ENCODE assay signal across 9 cellular contexts in genomic region chr5:129096382-129096991, GRCh38. TPM values are rescaled to one million over a fixed set of nuclear protein-coding genes. Genes with fewer than 3 reads are reported as not detected.
DNase-seq lines count a peak whose midpoint lies in the region; ATAC-seq, FAIRE-seq and TF ChIP-seq lines count a peak whose summit lies in the region.
"Had no signal": no experiment of that assay in that cellular context is flagged by ENCODE, and none has a peak within 500 bp of the region (broad histone marks: within the 10 kb centered on the region; RNA-seq: fewer than 3 reads in every experiment).

No MANE protein-coding gene starts in this region.

- H3K27ac Mint-ChIP-seq in activated T-helper 1 cell treated with anti-CD3 and anti-CD28 coated beads, Interleukin-12 subunit alpha, Interleukin-12 subunit beta, Interleukin-2, Interleukin-4 antibody, amounts not matched to agents 30 ng/mL and 10 ng/mL and 1 ng/mL, durations not matched to agents 14 hours and 24 hours and 36 hours = no peak overlapping the region

- H3K36me3 ChIP-seq in heart right ventricle (no peaks in the 10 kb centered on the region), keratinocyte (ENCODE audit: control insufficient read depth in 2 of 2, extremely low read depth in 1 of 2, insufficient read depth in 2 of 2, low read length in 2 of 2) (no peaks in the 10 kb centered on the region), uterus (no peaks in the 10 kb centered on the region), HAP-1 (replicated peaks) (no peaks in the 10 kb centered on the region)

- dilution Hi-C loops in keratinocyte (cut with MboI; ENCODE audit: extremely low pct_ligation_motif_present, low sequenced_read_pairs) = no loop called here

- H3K79me2 ChIP-seq in keratinocyte (ENCODE audit: control insufficient read depth, insufficient read depth, low read length) = peaks cover 24% of the 10 kb centered on the region

- 19 to 31% methylated on average over 8 of the region's 8 CpGs for WGBS in heart right ventricle, 2 donors

- peak overlapping the region; percentile 73 to 95 (median 92) for H3K27ac ChIP-seq in heart right ventricle
- no peak overlapping the region for H3K27ac ChIP-seq in keratinocyte (ENCODE audit: control insufficient read depth, insufficient read depth, low read length)
- H3K27ac ChIP-seq in uterus = peak overlapping the region; percentile 82 to 90

- no peaks in the 10 kb centered on the region for H3K9me3 Mint-ChIP-seq in activated T-helper 1 cell treated with anti-CD3 and anti-CD28 coated beads, Interleukin-12 subunit alpha, Interleukin-12 subunit beta, Interleukin-2, Interleukin-4 antibody, amounts not matched to agents 30 ng/mL and 10 ng/mL and 1 ng/mL, durations not matched to agents 14 hours and 24 hours and 36 hours

- H3K27me3 ChIP-seq in heart right ventricle (no peaks in the 10 kb centered on the region), keratinocyte (ENCODE audit: control insufficient read depth, extremely low read depth, insufficient read depth, low read length) (no peaks in the 10 kb centered on the region), uterus (no peaks in the 10 kb centered on the region), HAP-1 (ENCODE audit: low read depth) (no peaks in the 10 kb centered on the region)

- H3K9ac ChIP-seq in keratinocyte (ENCODE audit: control insufficient read depth, extremely low read depth, insufficient read depth, low read length) = peak overlapping the region; percentile 0

- H3K9me3 ChIP-seq in heart right ventricle (no peaks in the 10 kb centered on the region), keratinocyte (ENCODE audit: control insufficient read depth, low read depth, low read length) (no peaks in the 10 kb centered on the region), uterus (no peaks in the 10 kb centered on the region), HAP-1 (no peaks in the 10 kb centered on the region)

- H2AFZ ChIP-seq in keratinocyte (ENCODE audit: control insufficient read depth, low read length) = no peak overlapping the region

- H3K4me1 ChIP-seq in heart right ventricle (peaks cover 0 to 62% (median 52%) of the 10 kb centered on the region in 9 donors), keratinocyte (ENCODE audit: control insufficient read depth, extremely low read depth, insufficient read depth, low read length) (peaks cover 31% of the 10 kb centered on the region), uterus (no peaks in the 10 kb centered on the region), HAP-1 (peaks cover 19% of the 10 kb centered on the region)

- H3K27me3 Mint-ChIP-seq in activated T-helper 1 cell treated with anti-CD3 and anti-CD28 coated beads, Interleukin-12 subunit alpha, Interleukin-12 subunit beta, Interleukin-2, Interleukin-4 antibody, amounts not matched to agents 30 ng/mL and 10 ng/mL and 1 ng/mL, durations not matched to agents 14 hours and 24 hours and 36 hours (ENCODE audit: insufficient read depth) = peaks cover 12% of the 10 kb centered on the region

- H4K20me1 ChIP-seq in keratinocyte (ENCODE audit: control insufficient read depth, extremely low read depth, insufficient read depth, low read length) = no peaks in the 10 kb centered on the region

- DNase-seq in heart right ventricle = no peak
- DNase-seq in left cardiac atrium = no peak
- no peak for DNase-seq in activated T-helper 1 cell treated with anti-CD3 and anti-CD28 coated beads, Interleukin-12 subunit alpha, Interleukin-12 subunit beta, Interleukin-2, Interleukin-4 antibody, amounts not matched to agents 30 ng/mL and 10 ng/mL and 1 ng/mL, durations not matched to agents 14 hours and 24 hours and 36 hours (ENCODE audit: low spot score)
- DNase-seq in keratinocyte (ENCODE audit: low read depth, low spot score) = no peak
- no peak for DNase-seq in uterus
- DNase-seq in HAP-1 (ENCODE audit: low spot score in 2 of 2) = no peak
- no peak for DNase-seq in stimulated activated CD4-positive, alpha-beta T cell treated with anti-CD3 and anti-CD28 coated beads, Interleukin-2, amount 100 ng/mL, for 48 hours
- DNase-seq: NCI-H446 had no signal

- FAIRE-seq in keratinocyte (lab: Jason Lieb, UNC) = peak; percentile 76

- H3K4me1 Mint-ChIP-seq in activated T-helper 1 cell treated with anti-CD3 and anti-CD28 coated beads, Interleukin-12 subunit alpha, Interleukin-12 subunit beta, Interleukin-2, Interleukin-4 antibody, amounts not matched to agents 30 ng/mL and 10 ng/mL and 1 ng/mL, durations not matched to agents 14 hours and 24 hours and 36 hours (ENCODE audit: low read depth) = peaks cover 41% of the 10 kb centered on the region

- peak overlapping the region; percentile 75 to 97 (median 92) for H3K4me3 ChIP-seq in heart right ventricle
- peak overlapping the region in 2 of 3 experiments; percentile 29 to 83 for H3K4me3 ChIP-seq in keratinocyte (ENCODE audit: control insufficient read depth in 2 of 3, extremely low read depth in 1 of 3, insufficient read depth in 2 of 3, low read depth in 1 of 3, low read length in 3 of 3)
- peak overlapping the region; percentile 59 to 87 for H3K4me3 ChIP-seq in uterus
- H3K4me3 ChIP-seq in HAP-1 = no peak overlapping the region

- no peak for TF ChIP-seq POLR2A in uterus (IDR thresholded peaks at IDR 0.05)

- in situ Hi-C loops in HAP-1 (cut with MboI; ENCODE audit: low sequenced_read_pairs) = no loop called here

- intact Hi-C loops in heart right ventricle (cut with DNase I) = loop anchor here in 4 of 10 donors (5.0 to 10.0 kb wide), 3 partner anchors 169 to 562 kb away; partner anchors contain the start of gene FBN2 (in 1 of the 4)
- intact Hi-C loops in left cardiac atrium (cut with DNase I) = loop anchor here in 1 of 2 donors (5.0 kb wide), 1 partner anchor 174 kb away; no protein-coding TSS in a partner anchor
- intact Hi-C loops in activated T-helper 1 cell treated with anti-CD3 and anti-CD28 coated beads, Interleukin-12 subunit alpha, Interleukin-12 subunit beta, Interleukin-2, Interleukin-4 antibody, amounts not matched to agents 30 ng/mL and 10 ng/mL and 1 ng/mL, durations not matched to agents 14 hours and 24 hours and 36 hours (cut with micrococcal nuclease) = loop anchor here (10.0 kb wide), 2 partner anchors 808 to 1312 kb away; partner anchors contain the start of gene CHSY3
- intact Hi-C loops in uterus (cut with DNase I; ENCODE audit: low total_unique reads) = no loop called here

- ATAC-seq in heart right ventricle (no peak), left cardiac atrium (no peak), HG03097 (IDR thresholded peaks at IDR 0.05; ENCODE audit: low FRiP score, unreplicated experiment) (no peak)

- peaks cover 4% of the 10 kb centered on the region for H3K36me3 Mint-ChIP-seq in activated T-helper 1 cell treated with anti-CD3 and anti-CD28 coated beads, Interleukin-12 subunit alpha, Interleukin-12 subunit beta, Interleukin-2, Interleukin-4 antibody, amounts not matched to agents 30 ng/mL and 10 ng/mL and 1 ng/mL, durations not matched to agents 14 hours and 24 hours and 36 hours (ENCODE audit: low read depth)

- H3K9me1 ChIP-seq in keratinocyte (ENCODE audit: control insufficient read depth, extremely low read depth, insufficient read depth, low read length) = no peaks in the 10 kb centered on the region

- TF ChIP-seq CTCF in heart right ventricle (IDR thresholded peaks at IDR 0.05) = no peak
- peak in 2 of 3 experiments; percentile 32 to 54 for TF ChIP-seq CTCF in keratinocyte (optimal IDR thresholded peaks at IDR 0.05 in 1 of 3, IDR thresholded peaks at IDR 0.05 in 1 of 3, conservative IDR thresholded peaks at IDR 0.05 in 1 of 3; ENCODE audit: extremely low read depth in 1 of 3, insufficient read depth in 2 of 3, low read length in 3 of 3)
- peak in 2 of 4 experiments; percentile 15 to 17 for TF ChIP-seq CTCF in uterus (IDR thresholded peaks at IDR 0.05)

- H3K4me2 ChIP-seq in keratinocyte (ENCODE audit: control insufficient read depth, extremely low read depth, insufficient read depth, low read depth, low read length) = peak overlapping the region; percentile 98

- H3K4me3 Mint-ChIP-seq in activated T-helper 1 cell treated with anti-CD3 and anti-CD28 coated beads, Interleukin-12 subunit alpha, Interleukin-12 subunit beta, Interleukin-2, Interleukin-4 antibody, amounts not matched to agents 30 ng/mL and 10 ng/mL and 1 ng/mL, durations not matched to agents 14 hours and 24 hours and 36 hours = peak overlapping the region; percentile 21

RNA-seq across cellular contexts. Expression of gene ISOC1, which starts 1.9 kb away (rescaled TPM):
- total RNA-seq in heart right ventricle = 100 to 1,000 TPM in 1 of 10 donors, 10 to 100 TPM in 9; 59.6 to 102 (median 81.0) TPM
- 10 to 100 TPM; 30.4 to 40.3 TPM for polyA plus RNA-seq in heart right ventricle
- 100 to 1,000 TPM in 1 of 2 donors, 10 to 100 TPM in 1; 78.7 to 103 TPM for total RNA-seq in left cardiac atrium
- total RNA-seq in activated T-helper 1 cell treated with anti-CD3 and anti-CD28 coated beads, Interleukin-12 subunit alpha, Interleukin-12 subunit beta, Interleukin-2, Interleukin-4 antibody, amounts not matched to agents 30 ng/mL and 10 ng/mL and 1 ng/mL, durations not matched to agents 14 hours and 24 hours and 36 hours = 32.4 TPM in 2 replicates
- polyA plus RNA-seq in keratinocyte = 16.4 to 26.4 TPM (median 16.8 TPM) in 3 replicates
- polyA plus RNA-seq in keratinocyte (2011; ENCODE audit: low read depth) = 11.2 TPM
- 16.5 and 21.6 TPM in 2 replicates for polyA plus RNA-seq in keratinocyte (2011; cell fraction: cytosol; rRNA removed)
- polyA plus RNA-seq in keratinocyte (2011; cell fraction: nucleus; rRNA removed) = 11.5 and 12.2 TPM in 2 replicates
- 13.7 and 16.6 TPM in 2 replicates for polyA plus RNA-seq in keratinocyte (2012; ENCODE audit: low replicate concordance)
- 2.7 to 18.3 TPM (median 10.0 TPM) in 3 replicates for polyA minus RNA-seq in keratinocyte
- polyA minus RNA-seq in keratinocyte (2011; cell fraction: cytosol; rRNA and poly(A)+ RNA removed) = 19.2 TPM
- polyA minus RNA-seq in keratinocyte (2011; cell fraction: nucleus; rRNA and poly(A)+ RNA removed) = 4.4 and 7.9 TPM in 2 replicates
- total RNA-seq in uterus = 100 to 1,000 TPM in 1 of 4 donors, 10 to 100 TPM in 3; 30.7 to 141 (median 71.5) TPM

Comparison
In these comparisons a context has a peak if more than half of its experiments do, and no peak if none do; other contexts are left out.
1. CTCF ChIP-seq: peak in keratinocyte (2 of 3); none in heart right ventricle (0 of 9).